In the genomic region with DNA sequence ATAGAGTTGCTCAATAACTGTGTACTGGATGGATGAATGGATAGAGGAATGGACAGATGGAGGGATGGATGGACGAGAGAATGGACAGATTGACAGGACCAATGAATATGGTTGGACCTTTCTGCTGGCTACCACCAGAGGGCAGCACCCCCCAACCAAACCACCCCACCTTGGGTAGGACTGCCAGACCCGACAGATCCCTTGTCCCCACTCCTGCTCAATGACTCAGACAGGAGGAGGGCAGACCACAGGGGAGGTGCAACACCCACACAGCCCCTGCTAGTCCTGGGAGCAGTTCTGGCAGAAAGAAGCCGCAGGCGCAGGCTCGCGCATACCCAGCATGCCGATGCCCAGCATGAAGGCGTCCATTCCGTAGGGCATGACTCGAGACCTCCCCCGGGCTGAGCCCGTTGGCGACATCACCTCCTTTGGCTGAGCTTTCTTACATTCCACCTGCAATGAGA, we compare ENCODE assay signal across 8 cellular contexts. TPM values are rescaled to one million over a fixed set of nuclear protein-coding genes. Genes with fewer than 3 reads are reported as not detected.
A peak's percentile ranks its signal among the peaks of the same experiment; 100 is the strongest.
DNase-seq lines count a peak whose midpoint lies in the region; ATAC-seq, FAIRE-seq and TF ChIP-seq lines count a peak whose summit lies in the region.

No MANE protein-coding gene starts in this region.

- intact Hi-C loops in psoas muscle (cut with DNase I), result loop anchor here (1.0 to 2.0 kb wide), 2 partner anchors 72 to 74 kb away; no protein-coding TSS in a partner anchor

- H3K27me3 ChIP-seq in MG63 (no peaks in the 10 kb centered on the region), SU-DHL-6 (ENCODE audit: low read length) (no peaks in the 10 kb centered on the region), cardiac muscle cell (no peaks in the 10 kb centered on the region), psoas muscle (ENCODE audit: insufficient read depth in 3 of 3, low read length in 2 of 3) (peaks cover 0 to 11% (median 1%) of the 10 kb centered on the region in 3 donors)

- no peaks in the 10 kb centered on the region for H3K79me2 ChIP-seq in SU-DHL-6 (ENCODE audit: insufficient read depth, low read length)

- peaks cover 32% of the 10 kb centered on the region for H3K27me3 Mint-ChIP-seq in activated naive CD8-positive, alpha-beta T cell treated with anti-CD3 and anti-CD28 coated beads, Interleukin-2, amount 10 ng/mL, durations not matched to agents 7 days and 5 days

- peak; percentile 94 for FAIRE-seq in urothelium cell line (lab: Jason Lieb, UNC)

- POLR2A ChIA-PET in activated naive CD8-positive, alpha-beta T cell treated with anti-CD3 and anti-CD28 coated beads, Interleukin-2, amount 10 ng/mL, durations not matched to agents 7 days and 5 days (lab: Charles Lee), result no interaction called here

- peak; percentile 75 for TF ChIP-seq CTCF in SU-DHL-6 (IDR thresholded peaks at IDR 0.05; ENCODE audit: insufficient read depth, low read length, poor library complexity, severe bottlenecking)
- TF ChIP-seq CTCF in cardiac muscle cell (IDR thresholded peaks at IDR 0.05; ENCODE audit: low read depth, low read length), result peak; percentile 88
- peak; percentile 82 for TF ChIP-seq CTCF in psoas muscle (IDR thresholded peaks at IDR 0.05)

- H2AFZ ChIP-seq in SU-DHL-6 (ENCODE audit: low read depth, low read length, severe bottlenecking), result no peak overlapping the region

- no peaks in the 10 kb centered on the region for H3K4me1 Mint-ChIP-seq in activated naive CD8-positive, alpha-beta T cell treated with anti-CD3 and anti-CD28 coated beads, Interleukin-2, amount 10 ng/mL, durations not matched to agents 7 days and 5 days

- no peak overlapping the region for H3K9ac ChIP-seq in SU-DHL-6 (ENCODE audit: low read length)

- H3K36me3 ChIP-seq in MG63 (no peaks in the 10 kb centered on the region), SU-DHL-6 (ENCODE audit: low read length) (no peaks in the 10 kb centered on the region), cardiac muscle cell (peaks cover 29% of the 10 kb centered on the region), psoas muscle (ENCODE audit: insufficient read depth in 1 of 2, low read depth in 1 of 2) (no peaks in the 10 kb centered on the region)

- H3K4me3 ChIP-seq in MG63 (no peak overlapping the region), SU-DHL-6 (ENCODE audit: insufficient read depth, low read length, poor library complexity, severe bottlenecking) (no peak overlapping the region), cardiac muscle cell (no peak overlapping the region), psoas muscle (no peak overlapping the region)

- H3K27ac Mint-ChIP-seq in activated naive CD8-positive, alpha-beta T cell treated with anti-CD3 and anti-CD28 coated beads, Interleukin-2, amount 10 ng/mL, durations not matched to agents 7 days and 5 days, result no peak overlapping the region

- peak; percentile 78 for DNase-seq in GDM1 (lab: John Stamatoyannopoulos, UW)
- peak; percentile 84 for DNase-seq in MG63
- DNase-seq in activated naive CD8-positive, alpha-beta T cell treated with anti-CD3 and anti-CD28 coated beads, Interleukin-2, amount 10 ng/mL, durations not matched to agents 7 days and 5 days, result peak; percentile 79
- DNase-seq in cardiac muscle cell (ENCODE audit: low read depth in 1 of 2, low spot score in 1 of 2), result peak; percentile 79 to 93
- DNase-seq in psoas muscle, result peak; percentile 70 to 84
- DNase-seq in urothelium cell line (ENCODE audit: low spot score), result peak; percentile 98

- ATAC-seq in activated naive CD8-positive, alpha-beta T cell treated with anti-CD3 and anti-CD28 coated beads, Interleukin-2, amount 10 ng/mL, durations not matched to agents 7 days and 5 days (ENCODE audit: low read depth), result peak; percentile 85
- ATAC-seq in psoas muscle (peak; percentile 92 to 98 (median 94)), HG02938 (IDR thresholded peaks at IDR 0.05; ENCODE audit: unreplicated experiment) (no peak)

- 60 to 65% (median 64%) methylated on average over 13 of the region's 13 CpGs for WGBS in psoas muscle, 3 donors

- H3K4me2 ChIP-seq in SU-DHL-6 (ENCODE audit: low read depth, low read length, poor library complexity, severe bottlenecking), result no peak overlapping the region

- no peaks in the 10 kb centered on the region for H3K9me2 ChIP-seq in SU-DHL-6 (replicated peaks; ENCODE audit: insufficient read depth, low read length)

- H3K27ac ChIP-seq in SU-DHL-6 (ENCODE audit: low read depth, low read length) (no peak overlapping the region), cardiac muscle cell (no peak overlapping the region), psoas muscle (no peak overlapping the region)

- no peak overlapping the region for H3K4me3 Mint-ChIP-seq in activated naive CD8-positive, alpha-beta T cell treated with anti-CD3 and anti-CD28 coated beads, Interleukin-2, amount 10 ng/mL, durations not matched to agents 7 days and 5 days

- no peaks in the 10 kb centered on the region for H3F3A ChIP-seq in SU-DHL-6 (ENCODE audit: insufficient read depth)

- peaks cover 4% of the 10 kb centered on the region for H3K4me1 ChIP-seq in cardiac muscle cell (ENCODE audit: low read depth)
- no peaks in the 10 kb centered on the region for H3K4me1 ChIP-seq in psoas muscle

- no peaks in the 10 kb centered on the region for H3K9me3 Mint-ChIP-seq in activated naive CD8-positive, alpha-beta T cell treated with anti-CD3 and anti-CD28 coated beads, Interleukin-2, amount 10 ng/mL, durations not matched to agents 7 days and 5 days

- no peaks in the 10 kb centered on the region for H3K9me3 ChIP-seq in MG63
- no peaks in the 10 kb centered on the region for H3K9me3 ChIP-seq in SU-DHL-6 (ENCODE audit: insufficient read depth, low read length)
- H3K9me3 ChIP-seq in cardiac muscle cell (ENCODE audit: low read depth), result no peaks in the 10 kb centered on the region
- H3K9me3 ChIP-seq in psoas muscle, result no peaks in the 10 kb centered on the region

- H3K36me3 Mint-ChIP-seq in activated naive CD8-positive, alpha-beta T cell treated with anti-CD3 and anti-CD28 coated beads, Interleukin-2, amount 10 ng/mL, durations not matched to agents 7 days and 5 days, result no peaks in the 10 kb centered on the region

- no peaks in the 10 kb centered on the region for H4K20me1 ChIP-seq in SU-DHL-6 (ENCODE audit: low read depth, low read length)

RNA-seq across cellular contexts. Expression of a gene that starts 12.4 kb away (rescaled TPM):
- not detected in 2 replicates for total RNA-seq in MG63 (2014; rRNA removed; shearing (Covaris generic); ENCODE audit: low replicate concordance)
- not detected for total RNA-seq in activated naive CD8-positive, alpha-beta T cell treated with anti-CD3 and anti-CD28 coated beads, Interleukin-2, amount 10 ng/mL, durations not matched to agents 7 days and 5 days
- total RNA-seq in cardiac muscle cell, result 22.5 and 28.8 TPM in 2 replicates
- 26.2 and 38.7 TPM in 2 replicates for polyA plus RNA-seq in cardiac muscle cell
- total RNA-seq in psoas muscle, result under 1 TPM in 2 of 4 donors, not detected in 2; 0.06 to 0.20 TPM
- under 1 TPM in 2 of 3 donors, not detected in 1; 0.03 to 0.04 TPM for polyA plus RNA-seq in psoas muscle

RNA-seq across cellular contexts. Expression of a gene that starts 29.0 kb away (rescaled TPM):
- not detected in 2 replicates for total RNA-seq in MG63 (2014; rRNA removed; shearing (Covaris generic); ENCODE audit: low replicate concordance)
- total RNA-seq in activated naive CD8-positive, alpha-beta T cell treated with anti-CD3 and anti-CD28 coated beads, Interleukin-2, amount 10 ng/mL, durations not matched to agents 7 days and 5 days, result not detected
- not detected in 2 replicates for total RNA-seq in cardiac muscle cell
- polyA plus RNA-seq in cardiac muscle cell, result not detected in 2 replicates
- total RNA-seq in psoas muscle, result 1 to 10 TPM in 1 of 4 donors, not detected in 3; 1.0 TPM
- under 1 TPM in 2 of 3 donors, not detected in 1; 0.39 to 0.81 TPM for polyA plus RNA-seq in psoas muscle

RNA-seq across cellular contexts. Expression of a gene that starts 54.5 kb away (rescaled TPM):
- total RNA-seq in MG63 (2014; rRNA removed; shearing (Covaris generic); ENCODE audit: low replicate concordance), result 0.33 TPM in 1 of 2 replicates, not detected in the other
- 1 to 10 TPM; 1.7 to 2.6 TPM for total RNA-seq in activated naive CD8-positive, alpha-beta T cell treated with anti-CD3 and anti-CD28 coated beads, Interleukin-2, amount 10 ng/mL, durations not matched to agents 7 days and 5 days
- total RNA-seq in cardiac muscle cell, result 7.4 and 10.3 TPM in 2 replicates
- 6.7 and 15.8 TPM in 2 replicates for polyA plus RNA-seq in cardiac muscle cell
- 1 to 10 TPM; 2.3 to 7.7 (median 4.8) TPM for total RNA-seq in psoas muscle
- 10 to 100 TPM in 1 of 3 donors, 1 to 10 TPM in 2; 3.4 to 10.7 (median 5.4) TPM for polyA plus RNA-seq in psoas muscle

Comparison
In these comparisons a context has a peak if more than half of its experiments do, and no peak if none do; other contexts are left out.
1. RNA of a gene that starts 12.4 kb away (total RNA-seq): 22.5 to 28.8 TPM in cardiac muscle cell; 0.06 to 0.20 TPM in psoas muscle, not detected in MG63 and not detected in activated naive CD8-positive, alpha-beta T cell treated with anti-CD3 and anti-CD28 coated beads, Interleukin-2, amount 10 ng/mL, durations not matched to agents 7 days and 5 days; every median in the first group is over 10 times any median in the second.
2. Peak in every context shown above with its lines, with median percentiles within 50 percentile points of each other: DNase-seq and CTCF ChIP-seq.